9 cellular contexts compared by ENCODE assay signal in the genomic region with DNA sequence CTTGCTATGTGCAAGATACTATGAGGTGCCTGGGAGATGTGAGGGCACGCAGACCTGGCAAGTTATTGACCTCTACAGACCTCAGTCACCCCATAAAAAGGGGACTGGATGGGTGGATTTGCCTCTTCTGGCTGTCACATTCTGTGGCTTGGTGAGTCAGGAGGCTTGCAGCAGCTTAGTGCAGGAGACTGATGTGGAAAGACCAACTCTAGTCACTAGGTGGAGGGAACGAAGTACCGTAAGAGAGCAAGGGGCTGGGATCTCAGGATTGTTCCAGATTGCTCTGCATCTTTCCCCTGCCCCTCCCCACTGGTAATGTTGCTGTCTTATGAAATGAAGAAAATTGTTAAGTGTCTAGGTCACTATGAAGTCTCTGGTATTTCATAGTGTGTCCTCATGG. TPM values are rescaled to one million over a fixed set of nuclear protein-coding genes. Genes with fewer than 3 reads are reported as not detected.
DNase-seq lines count a peak whose midpoint lies in the region; ATAC-seq and TF ChIP-seq lines count a peak whose summit lies in the region.
"Had no signal": no experiment of that assay in that cellular context is flagged by ENCODE, and none has a peak within 500 bp of the region (broad histone marks: within the 10 kb centered on the region; RNA-seq: fewer than 3 reads in every experiment).

No MANE protein-coding gene starts in this region.

- H3K27ac Mint-ChIP-seq in H9 (peak overlapping the region; percentile 1 to 55 (median 42); a peak in 5 of 7 replicates), T-cell (peak overlapping the region; percentile 53 to 61)

- POLR2A ChIA-PET in T-cell (lab: Charles Lee): no interaction called here

- H3K79me1 ChIP-seq in H9 (ENCODE audit: insufficient read depth, low read depth, low read length, poor library complexity, severe bottlenecking): no peaks in the 10 kb centered on the region

- H3K56ac ChIP-seq in H9 (ENCODE audit: insufficient read length, low read depth, low read length): no peak overlapping the region

- H2AFZ ChIP-seq in H9 (ENCODE audit: low read length) (no peak overlapping the region), Karpas-422 (ENCODE audit: low read length) (no peak overlapping the region)

- no peaks in the 10 kb centered on the region for H4K20me1 ChIP-seq in H9 (ENCODE audit: control insufficient read depth, insufficient read depth, insufficient read length)
- peaks cover 59% of the 10 kb centered on the region for H4K20me1 ChIP-seq in Karpas-422 (ENCODE audit: insufficient read depth, low read depth, low read length)

- no peak overlapping the region for H3K14ac ChIP-seq in H9 (ENCODE audit: insufficient read depth, low read length)

- H3K4me2 ChIP-seq in H9 (ENCODE audit: insufficient read depth, insufficient read length, low read length): no peak overlapping the region
- H3K4me2 ChIP-seq in Karpas-422 (ENCODE audit: low read depth, low read length, poor library complexity, severe bottlenecking): no peak overlapping the region

- ATAC-seq in T-cell (replicated peaks in 1 of 4) (no peak), GM18870 (IDR thresholded peaks at IDR 0.05; ENCODE audit: unreplicated experiment) (no peak)

- no peak overlapping the region for H3K4me3 Mint-ChIP-seq in H9
- peak overlapping the region in 2 of 3 donors; percentile 2 to 89 for H3K4me3 Mint-ChIP-seq in T-cell

- no peak overlapping the region for H2BK20ac ChIP-seq in H9 (ENCODE audit: low read depth, low read length, poor library complexity, severe bottlenecking)

- H3K23me2 ChIP-seq in H9 (ENCODE audit: insufficient read length, low read depth, low read length, poor library complexity, severe bottlenecking): peaks cover 5% of the 10 kb centered on the region

- H3T11ph ChIP-seq in H9 (ENCODE audit: low read length): no peak overlapping the region

- peaks cover 0 to 3% of the 10 kb centered on the region in 2 donors for H3K36me3 ChIP-seq in esophagus (ENCODE audit: control insufficient read depth in 2 of 2, insufficient read depth in 2 of 2, low read length in 1 of 2)
- H3K36me3 ChIP-seq in Karpas-422 (ENCODE audit: insufficient read depth, low read length): peaks cover 10% of the 10 kb centered on the region

- no peaks in the 10 kb centered on the region for H3K27me3 ChIP-seq in H9 (ENCODE audit: insufficient read depth, low read length)
- no peaks in the 10 kb centered on the region for H3K27me3 ChIP-seq in esophagus (ENCODE audit: control insufficient read depth in 1 of 2, insufficient read depth in 2 of 2, low read length in 2 of 2)
- H3K27me3 ChIP-seq in Karpas-422 (ENCODE audit: low read length): no peaks in the 10 kb centered on the region

- H4K8ac ChIP-seq in H9 (replicated peaks; ENCODE audit: insufficient read length, low read depth, low read length): no peak overlapping the region

- no peak overlapping the region for H2BK12ac ChIP-seq in H9 (ENCODE audit: insufficient read length, low read depth, low read length)

- H4K91ac ChIP-seq in H9 (ENCODE audit: insufficient read length, low read depth, low read length): no peak overlapping the region

- DNase-seq in H9 (no peak), T-cell (no peak), NCI-H1092 treated with DMSO at 0.1 percent for 48 hours (lab: John Stamatoyannopoulos, UW) (no peak), NCI-H1694 (lab: John Stamatoyannopoulos, UW) (no peak), Karpas-422 (no peak)
- DNase-seq in stimulated activated CD4-positive, alpha-beta T cell treated with anti-CD3 and anti-CD28 coated beads, Interleukin-2, amount 100 ng/mL, for 48 hours: peak; percentile 10 to 14

- no peak overlapping the region for H3K4ac ChIP-seq in H9 (ENCODE audit: low read depth, low read length)

- H2AK5ac ChIP-seq in H9 (ENCODE audit: insufficient read length, low read length): no peak overlapping the region

- H3K9me3 Mint-ChIP-seq in H9 (no peaks in the 10 kb centered on the region; a peak in 1 of 5 replicates), T-cell (no peaks in the 10 kb centered on the region)

- no peak overlapping the region for H2BK15ac ChIP-seq in H9 (ENCODE audit: low read depth, low read length)

- H3K27ac ChIP-seq in H9 (ENCODE audit: insufficient read length, low read depth, low read length) (no peak overlapping the region), esophagus (ENCODE audit: low read depth in 2 of 2, low read length in 1 of 2) (peak overlapping the region; percentile 27 to 55), Karpas-422 (ENCODE audit: low read length) (no peak overlapping the region)

- H3K9me3 ChIP-seq in H9 (ENCODE audit: control insufficient read depth, low read depth, low read length): no peaks in the 10 kb centered on the region
- H3K9me3 ChIP-seq in esophagus (ENCODE audit: control insufficient read depth in 2 of 2, insufficient read depth in 1 of 2, low read depth in 1 of 2, low read length in 1 of 2): no peaks in the 10 kb centered on the region
- H3K9me3 ChIP-seq in Karpas-422 (ENCODE audit: low read length): no peaks in the 10 kb centered on the region

- peaks cover 41% of the 10 kb centered on the region for H3K79me2 ChIP-seq in H9 (ENCODE audit: insufficient read depth, low read length)
- H3K79me2 ChIP-seq in Karpas-422 (ENCODE audit: low read length): peaks cover 77% of the 10 kb centered on the region

- no peak overlapping the region for H2BK120ac ChIP-seq in H9 (ENCODE audit: low read depth, low read length, poor library complexity, severe bottlenecking)

- no peaks in the 10 kb centered on the region for H3K9me2 ChIP-seq in Karpas-422 (replicated peaks; ENCODE audit: insufficient read depth, low read length)

- no peak overlapping the region for H4K5ac ChIP-seq in H9 (ENCODE audit: insufficient read length, low read depth, low read length)

- no peak overlapping the region for H2BK5ac ChIP-seq in H9 (ENCODE audit: insufficient read length, low read length)

- H3K23ac ChIP-seq in H9 (ENCODE audit: insufficient read length, low read depth, low read length): no peak overlapping the region

- H3K4me3 ChIP-seq in esophagus (ENCODE audit: low read depth in 1 of 2, low read length in 2 of 2) (no peak overlapping the region), Karpas-422 (ENCODE audit: low read length) (no peak overlapping the region)

- H3K18ac ChIP-seq in H9 (ENCODE audit: insufficient read length, low read depth, low read length): no peak overlapping the region

- peak; percentile 40; the same call in 2 of the 3 replicates for TF ChIP-seq CTCF in H9 (conservative IDR thresholded peaks at IDR 0.05)

- WGBS in H9 (ENCODE audit: extremely low coverage, insufficient read length, low lambda C conversion rate): no CpG with 5 or more reads among the region's 3 CpGs
- WGBS in esophagus, 2 donors: 72 to 75% methylated on average over 3 of the region's 3 CpGs

- peaks cover 17 to 28% (median 21%) of the 10 kb centered on the region in 3 experiments; a peak in 6 of 7 replicates for H3K36me3 Mint-ChIP-seq in H9 (ENCODE audit: insufficient read depth in 1 of 3, low read depth in 3 of 3)
- peaks cover 17% of the 10 kb centered on the region for H3K36me3 Mint-ChIP-seq in T-cell

- H3K4me1 ChIP-seq in H9 (ENCODE audit: insufficient read depth, low read length) (peaks cover 2% of the 10 kb centered on the region; the same call in 1 of the 2 replicates), esophagus (ENCODE audit: control insufficient read depth in 2 of 2, insufficient read depth in 2 of 2, low read length in 1 of 2) (peaks cover 0 to 3% of the 10 kb centered on the region in 2 donors), Karpas-422 (ENCODE audit: low read length) (peaks cover 31% of the 10 kb centered on the region)

- CTCF ChIA-PET in T-cell (lab: Charles Lee): no interaction called here

- peaks cover 30 to 36% of the 10 kb centered on the region in 2 experiments for H3K4me1 Mint-ChIP-seq in H9
- H3K4me1 Mint-ChIP-seq in T-cell: peaks cover 55 to 60% (median 56%) of the 10 kb centered on the region in 3 donors

- H3K27me3 Mint-ChIP-seq in H9 (ENCODE audit: low read depth): peaks cover 3% of the 10 kb centered on the region; the same call in 1 of the 2 replicates
- no peaks in the 10 kb centered on the region for H3K27me3 Mint-ChIP-seq in T-cell

- H3K9ac ChIP-seq in H9 (ENCODE audit: extremely low read depth, insufficient read length, low read length) (no peak overlapping the region), Karpas-422 (ENCODE audit: low read length) (no peak overlapping the region)

RNA-seq across cellular contexts. Expression of a gene that starts 3.3 kb away (rescaled TPM):
- 286 and 289 TPM in 2 replicates for total RNA-seq in H9 (2021)
- total RNA-seq in T-cell: 100 to 1,000 TPM in 1 of 5 donors, 10 to 100 TPM in 4; 67.9 to 104 (median 77.8) TPM
- polyA plus RNA-seq in esophagus: 10 to 100 TPM; 13.9 to 38.9 TPM
- total RNA-seq in Karpas-422 (2014; rRNA removed; shearing (Covaris generic); ENCODE audit: low replicate concordance): 57.3 and 94.8 TPM in 2 replicates

RNA-seq across cellular contexts. Expression of a gene that starts 35.6 kb away (rescaled TPM):
- total RNA-seq in H9 (2021) (0.09 TPM in 1 of 2 replicates, not detected in the other), T-cell (1 to 10 TPM in 4 of 5 donors, under 1 TPM in 1; 0.80 to 1.5 (median 1.2) TPM)
- under 1 TPM; 0.11 to 0.28 TPM for polyA plus RNA-seq in esophagus
- 0.25 and 1.2 TPM in 2 replicates for total RNA-seq in Karpas-422 (2014; rRNA removed; shearing (Covaris generic); ENCODE audit: low replicate concordance)
- total RNA-seq: NCI-H460 had no signal

Comparison
In these comparisons a context has a peak if more than half of its experiments do, and no peak if none do; other contexts are left out.
1. DNase-seq: peak in stimulated activated CD4-positive, alpha-beta T cell treated with anti-CD3 and anti-CD28 coated beads, Interleukin-2, amount 100 ng/mL, for 48 hours (2 of 2); none in H9 (single experiment), T-cell (0 of 34), NCI-H1092 treated with DMSO at 0.1 percent for 48 hours (single experiment), NCI-H1694 (single experiment) and Karpas-422 (single experiment).
2. H3K27ac ChIP-seq: peak in esophagus (2 of 2); none in H9 (single experiment) and Karpas-422 (single experiment).
3. H3K4me3 Mint-ChIP-seq: peak in T-cell (2 of 3); none in H9 (0 of 2).